18 cellular contexts compared by ENCODE assay signal in the genomic region with DNA sequence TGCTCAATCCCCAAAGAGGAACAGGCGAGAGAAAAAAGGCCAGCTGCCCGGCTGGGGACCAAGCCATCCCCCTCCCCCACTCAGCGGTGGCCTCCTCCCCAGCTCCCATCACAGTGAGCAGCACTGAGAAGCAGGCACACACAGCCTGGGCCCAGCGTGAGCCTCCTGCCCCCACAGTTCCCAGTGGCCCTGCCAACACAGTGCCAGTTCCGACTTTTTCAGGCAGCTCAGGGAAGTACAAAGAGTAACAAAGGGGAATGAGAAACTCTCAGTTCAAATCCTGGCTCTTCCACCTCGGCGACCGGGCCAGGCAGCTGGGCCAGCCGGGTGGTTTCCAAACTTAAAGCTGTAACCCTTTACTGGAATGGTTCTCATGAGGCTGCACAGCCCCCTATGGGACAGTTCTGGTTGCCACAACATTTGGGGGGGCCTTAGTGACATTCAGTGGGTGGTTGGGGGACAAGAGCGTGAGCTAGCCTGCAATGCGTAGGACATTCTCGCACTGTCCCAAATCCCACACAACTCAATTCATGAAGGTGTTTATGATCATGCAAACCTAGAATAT. TPM values are rescaled to one million over a fixed set of nuclear protein-coding genes. Genes with fewer than 3 reads are reported as not detected.
DNase-seq lines count a peak whose midpoint lies in the region; ATAC-seq and TF ChIP-seq lines count a peak whose summit lies in the region.
"Had no signal": no experiment of that assay in that cellular context is flagged by ENCODE, and none has a peak within 500 bp of the region (broad histone marks: within the 10 kb centered on the region; RNA-seq: fewer than 3 reads in every experiment).

No MANE protein-coding gene starts in this region.

- DNase-seq in HFFc6 (no peak), caudate nucleus (lab: John Stamatoyannopoulos, UW) (peak in 48 of 61 donors; percentile 20 to 84 (median 64)), NCI-H526 treated with DMSO at 0.1 percent for 48 hours (lab: John Stamatoyannopoulos, UW) (no peak)
- DNase-seq in stimulated activated CD4-positive, alpha-beta T cell treated with anti-CD3 and anti-CD28 coated beads, Interleukin-2, amount 100 ng/mL, for 48 hours: no peak
- DNase-seq: activated CD4-positive, alpha-beta T cell treated with anti-CD3 and anti-CD28 coated beads for 36 hours; activated T-cell treated with anti-CD3 and anti-CD28 coated beads, Interleukin-2, amount 50 U/mL, for 24 hours; CD8-positive, alpha-beta T cell; MV-4-11; NCI-H2171 treated with DMSO at 0.1 percent for 48 hours; stimulated activated CD4-positive, alpha-beta T cell treated with anti-CD3 and anti-CD28 coated beads, Interleukin-4, amount 100 ng/mL, for 4 hours; stimulated activated naive CD8-positive, alpha-beta T cell treated with anti-CD3 and anti-CD28 coated beads, Interleukin-15, Interleukin-2, amounts not matched to agents 100 U/mL and 50 U/mL, for 24 hours; T-helper 1 cell had no signal

- H3K36me3 ChIP-seq in liver (ENCODE audit: control insufficient read depth in 4 of 4, insufficient read depth in 3 of 4, low read depth in 1 of 4, low read length in 3 of 4): peaks cover 0 to 3% (median 0%) of the 10 kb centered on the region in 4 donors
- H3K36me3 ChIP-seq in skeletal muscle tissue (ENCODE audit: control insufficient read depth in 3 of 3, insufficient read depth in 3 of 3, low read length in 3 of 3): peaks cover 9 to 10% (median 10%) of the 10 kb centered on the region in 3 donors

- no peak overlapping the region for H3K9ac ChIP-seq in liver (ENCODE audit: low read depth in 1 of 2, low read length in 2 of 2)
- H3K9ac ChIP-seq in skeletal muscle tissue (ENCODE audit: low read depth in 1 of 3, low read length in 3 of 3): peak overlapping the region; percentile 1 to 75 (median 57)

- peaks cover 34% of the 10 kb centered on the region for H3K4me1 Mint-ChIP-seq in HFFc6 (ENCODE audit: low read depth)

- H3K4me1 ChIP-seq in liver (ENCODE audit: control insufficient read depth in 4 of 4, insufficient read depth in 4 of 4, low read length in 3 of 4): peaks cover 18 to 51% (median 35%) of the 10 kb centered on the region in 4 donors
- H3K4me1 ChIP-seq in skeletal muscle tissue (ENCODE audit: control insufficient read depth in 3 of 3, insufficient read depth in 3 of 3, low read length in 3 of 3): peaks cover 75 to 96% (median 94%) of the 10 kb centered on the region in 3 donors

- H3K27ac ChIP-seq in caudate nucleus (ENCODE audit: low read depth, low read length): peak overlapping the region; percentile 70
- H3K27ac ChIP-seq in liver (ENCODE audit: low read depth in 1 of 2, low read length in 2 of 2): peak overlapping the region; percentile 50 to 65
- peak overlapping the region; percentile 76 for H3K27ac ChIP-seq in skeletal muscle tissue (ENCODE audit: low read depth, low read length)
- H3K27ac ChIP-seq: ascending aorta, heart right ventricle had no signal

- peaks cover 8% of the 10 kb centered on the region for H3K36me3 Mint-ChIP-seq in HFFc6 (ENCODE audit: low read depth)

- H3K9me3 ChIP-seq in liver (ENCODE audit: control insufficient read depth in 4 of 4, low read length in 3 of 4): no peaks in the 10 kb centered on the region
- no peaks in the 10 kb centered on the region for H3K9me3 ChIP-seq in skeletal muscle tissue (ENCODE audit: control insufficient read depth in 3 of 3, low read length in 3 of 3)
- H3K9me3 ChIP-seq: ascending aorta, heart right ventricle had no signal

- H3K4me3 ChIP-seq in liver (ENCODE audit: low read depth in 1 of 3, low read length in 3 of 3) (no peak overlapping the region), skeletal muscle tissue (ENCODE audit: low read length in 3 of 3) (peak overlapping the region; percentile 62 to 65 (median 64))
- H3K4me3 ChIP-seq: ascending aorta, heart right ventricle, lung had no signal

- WGBS in liver: 54% methylated on average over 12 of the region's 12 CpGs

- TF ChIP-seq CTCF in HFFc6 (IDR thresholded peaks at IDR 0.05) (peak; percentile 11; the same call in 1 of the 2 replicates), liver (IDR thresholded peaks at IDR 0.05; ENCODE audit: low read depth, low read length, missing input control) (no peak)

- no peak for ATAC-seq in HG03095 (IDR thresholded peaks at IDR 0.05; ENCODE audit: unreplicated experiment)
- ATAC-seq: activated CD4-positive, alpha-beta T cell treated with anti-CD3 and anti-CD28 coated beads for 36 hours; CD8-positive, alpha-beta T cell; heart right ventricle; stimulated activated naive CD8-positive, alpha-beta T cell treated with anti-CD3 and anti-CD28 coated beads, Interleukin-15, Interleukin-2, amounts not matched to agents 100 U/mL and 50 U/mL, for 24 hours had no signal

- H3K9me3 Mint-ChIP-seq in HFFc6: no peaks in the 10 kb centered on the region
- H3K9me3 Mint-ChIP-seq: activated T-cell treated with anti-CD3 and anti-CD28 coated beads, Interleukin-2, amount 50 U/mL, for 24 hours; CD8-positive, alpha-beta T cell had no signal

- no peak overlapping the region for H3K27ac Mint-ChIP-seq in HFFc6
- H3K27ac Mint-ChIP-seq: activated CD4-positive, alpha-beta T cell treated with anti-CD3 and anti-CD28 coated beads for 36 hours; activated T-cell treated with anti-CD3 and anti-CD28 coated beads, Interleukin-2, amount 50 U/mL, for 24 hours; CD8-positive, alpha-beta T cell had no signal

- H3K4me3 Mint-ChIP-seq in HFFc6: no peak overlapping the region
- H3K4me3 Mint-ChIP-seq: activated CD4-positive, alpha-beta T cell treated with anti-CD3 and anti-CD28 coated beads for 36 hours; activated T-cell treated with anti-CD3 and anti-CD28 coated beads, Interleukin-2, amount 50 U/mL, for 24 hours; CD8-positive, alpha-beta T cell had no signal

- H3K27me3 Mint-ChIP-seq in HFFc6 (ENCODE audit: insufficient read depth): peaks cover 4% of the 10 kb centered on the region; the same call in 1 of the 2 replicates
- H3K27me3 Mint-ChIP-seq: activated CD4-positive, alpha-beta T cell treated with anti-CD3 and anti-CD28 coated beads for 36 hours; activated T-cell treated with anti-CD3 and anti-CD28 coated beads, Interleukin-2, amount 50 U/mL, for 24 hours had no signal

- no peak for TF ChIP-seq RAD21 in liver (IDR thresholded peaks at IDR 0.05)

- H3K27me3 ChIP-seq in liver (ENCODE audit: control insufficient read depth in 4 of 4, insufficient read depth in 4 of 4, low read length in 3 of 4) (no peaks in the 10 kb centered on the region), skeletal muscle tissue (ENCODE audit: control insufficient read depth in 3 of 3, insufficient read depth in 3 of 3, low read length in 3 of 3) (no peaks in the 10 kb centered on the region)
- H3K27me3 ChIP-seq: ascending aorta, heart right ventricle had no signal

TF ChIP-seq in liver, 16 proteins besides CTCF, POLR2A, EP300 and RAD21:
- TF ChIP-seq RXRA (IDR thresholded peaks at IDR 0.05): peak; percentile 9 to 21
- TF ChIP-seq, protein P1, sequence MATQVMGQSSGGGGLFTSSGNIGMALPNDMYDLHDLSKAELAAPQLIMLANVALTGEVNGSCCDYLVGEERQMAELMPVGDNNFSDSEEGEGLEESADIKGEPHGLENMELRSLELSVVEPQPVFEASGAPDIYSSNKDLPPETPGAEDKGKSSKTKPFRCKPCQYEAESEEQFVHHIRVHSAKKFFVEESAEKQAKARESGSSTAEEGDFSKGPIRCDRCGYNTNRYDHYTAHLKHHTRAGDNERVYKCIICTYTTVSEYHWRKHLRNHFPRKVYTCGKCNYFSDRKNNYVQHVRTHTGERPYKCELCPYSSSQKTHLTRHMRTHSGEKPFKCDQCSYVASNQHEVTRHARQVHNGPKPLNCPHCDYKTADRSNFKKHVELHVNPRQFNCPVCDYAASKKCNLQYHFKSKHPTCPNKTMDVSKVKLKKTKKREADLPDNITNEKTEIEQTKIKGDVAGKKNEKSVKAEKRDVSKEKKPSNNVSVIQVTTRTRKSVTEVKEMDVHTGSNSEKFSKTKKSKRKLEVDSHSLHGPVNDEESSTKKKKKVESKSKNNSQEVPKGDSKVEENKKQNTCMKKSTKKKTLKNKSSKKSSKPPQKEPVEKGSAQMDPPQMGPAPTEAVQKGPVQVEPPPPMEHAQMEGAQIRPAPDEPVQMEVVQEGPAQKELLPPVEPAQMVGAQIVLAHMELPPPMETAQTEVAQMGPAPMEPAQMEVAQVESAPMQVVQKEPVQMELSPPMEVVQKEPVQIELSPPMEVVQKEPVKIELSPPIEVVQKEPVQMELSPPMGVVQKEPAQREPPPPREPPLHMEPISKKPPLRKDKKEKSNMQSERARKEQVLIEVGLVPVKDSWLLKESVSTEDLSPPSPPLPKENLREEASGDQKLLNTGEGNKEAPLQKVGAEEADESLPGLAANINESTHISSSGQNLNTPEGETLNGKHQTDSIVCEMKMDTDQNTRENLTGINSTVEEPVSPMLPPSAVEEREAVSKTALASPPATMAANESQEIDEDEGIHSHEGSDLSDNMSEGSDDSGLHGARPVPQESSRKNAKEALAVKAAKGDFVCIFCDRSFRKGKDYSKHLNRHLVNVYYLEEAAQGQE (IDR thresholded peaks at IDR 0.05): no peak
- peak in 1 of 2 donors; percentile 5 for TF ChIP-seq HNF4A (conservative IDR thresholded peaks at IDR 0.05)
- no peak for TF ChIP-seq EGR1 (IDR thresholded peaks at IDR 0.05; ENCODE audit: low read depth in 2 of 2)
- TF ChIP-seq FOXA2 (IDR thresholded peaks at IDR 0.05): no peak
- no peak for TF ChIP-seq HNF4G (IDR thresholded peaks at IDR 0.05)
TF ChIP-seq in liver: peak in this region for 2.

RNA-seq across cellular contexts. Expression of gene TNK2, which starts 18.4 kb away (rescaled TPM):
- 10 to 100 TPM; 29.6 to 46.1 (median 35.1) TPM for total RNA-seq in HFFc6 (2021; fragmentation: NEBNext Ultra II Directional; extraction: Animal tissue kit (Norgen Biotek cat#: 25700))
- total RNA-seq in liver (1 to 10 TPM; 8.3 to 9.4 TPM), skeletal muscle tissue (9.9 TPM)
- polyA plus RNA-seq in liver: 10 to 100 TPM in 1 of 2 donors, 1 to 10 TPM in 1; 4.0 to 12.2 TPM

Comparison
In these comparisons a context has a peak if more than half of its experiments do, and no peak if none do; other contexts are left out.
1. DNase-seq: peak in caudate nucleus (48 of 61); none in HFFc6 (single experiment), NCI-H526 treated with DMSO at 0.1 percent for 48 hours (single experiment) and stimulated activated CD4-positive, alpha-beta T cell treated with anti-CD3 and anti-CD28 coated beads, Interleukin-2, amount 100 ng/mL, for 48 hours (0 of 2).
2. H3K4me3 ChIP-seq: peak in skeletal muscle tissue (3 of 3); none in liver (0 of 3).
3. H3K9ac ChIP-seq: peak in skeletal muscle tissue (3 of 3); none in liver (0 of 2).
4. Peak in every context shown above with its lines, with median percentiles within 50 percentile points of each other: H3K27ac ChIP-seq.